In genomic region chr5:41869739-41870620, GRCh38 we compare ENCODE assay signal across 1 cellular context.
TF ChIP-seq lines count a peak whose summit lies in the region.

OXCT1 (minus strand) TSS chr5:41870425; CDS start chr5:41870358, 67 bp downstream.

TF ChIP-seq in HEK293, 187 proteins besides CTCF, POLR2A, EP300 and RAD21 (continued from another document):
- peak; percentile 61; the same call in 1 of the 2 replicates for TF ChIP-seq PBX3 (CRISPR knock-in tag; IDR thresholded peaks at IDR 0.05)
- peak; percentile 18; the same call in 1 of the 2 replicates for TF ChIP-seq REST (tag by site-specific recombination; IDR thresholded peaks at IDR 0.05)
- TF ChIP-seq, protein P1, sequence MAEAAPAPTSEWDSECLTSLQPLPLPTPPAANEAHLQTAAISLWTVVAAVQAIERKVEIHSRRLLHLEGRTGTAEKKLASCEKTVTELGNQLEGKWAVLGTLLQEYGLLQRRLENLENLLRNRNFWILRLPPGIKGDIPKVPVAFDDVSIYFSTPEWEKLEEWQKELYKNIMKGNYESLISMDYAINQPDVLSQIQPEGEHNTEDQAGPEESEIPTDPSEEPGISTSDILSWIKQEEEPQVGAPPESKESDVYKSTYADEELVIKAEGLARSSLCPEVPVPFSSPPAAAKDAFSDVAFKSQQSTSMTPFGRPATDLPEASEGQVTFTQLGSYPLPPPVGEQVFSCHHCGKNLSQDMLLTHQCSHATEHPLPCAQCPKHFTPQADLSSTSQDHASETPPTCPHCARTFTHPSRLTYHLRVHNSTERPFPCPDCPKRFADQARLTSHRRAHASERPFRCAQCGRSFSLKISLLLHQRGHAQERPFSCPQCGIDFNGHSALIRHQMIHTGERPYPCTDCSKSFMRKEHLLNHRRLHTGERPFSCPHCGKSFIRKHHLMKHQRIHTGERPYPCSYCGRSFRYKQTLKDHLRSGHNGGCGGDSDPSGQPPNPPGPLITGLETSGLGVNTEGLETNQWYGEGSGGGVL (tag by site-specific recombination; IDR thresholded peaks at IDR 0.05): no peak
- TF ChIP-seq ZNF701 (tag by site-specific recombination; IDR thresholded peaks at IDR 0.05): no peak
- no peak for TF ChIP-seq ZNF292 (tag by site-specific recombination; IDR thresholded peaks at IDR 0.05; ENCODE audit: borderline replicate concordance, low read depth)
- no peak for TF ChIP-seq ZNF830 (tag by site-specific recombination; IDR thresholded peaks at IDR 0.05; ENCODE audit: low read depth)
- TF ChIP-seq ZNF394 (tag by site-specific recombination; IDR thresholded peaks at IDR 0.05; ENCODE audit: borderline replicate concordance): peak; percentile 69; the same call in 1 of the 2 replicates
- peak; percentile 87 for TF ChIP-seq KLF1 (tag by site-specific recombination; IDR thresholded peaks at IDR 0.05)
- peak; percentile 68 for TF ChIP-seq PATZ1 (tag by site-specific recombination; IDR thresholded peaks at IDR 0.05)
- TF ChIP-seq ZSCAN30 (tag by site-specific recombination; IDR thresholded peaks at IDR 0.05): peak; percentile 77; the same call in 1 of the 2 replicates
- peak; percentile 31; the same call in 1 of the 2 replicates for TF ChIP-seq ZNF549 (tag by site-specific recombination; IDR thresholded peaks at IDR 0.05)
- peak; percentile 87 for TF ChIP-seq ZNF2 (tag by site-specific recombination; IDR thresholded peaks at IDR 0.05)
- TF ChIP-seq ZNF692 (tag by site-specific recombination; IDR thresholded peaks at IDR 0.05): peak; percentile 44
- peak; percentile 89 for TF ChIP-seq YY1 (tag by site-specific recombination; IDR thresholded peaks at IDR 0.05)
- peak; percentile 73 for TF ChIP-seq ZNF341 (tag by site-specific recombination; IDR thresholded peaks at IDR 0.05; ENCODE audit: low read depth)
- no peak for TF ChIP-seq ZNF354C (tag by site-specific recombination; IDR thresholded peaks at IDR 0.05; ENCODE audit: borderline replicate concordance, low read depth)
- peak; percentile 69 for TF ChIP-seq ZNF121 (tag by site-specific recombination; IDR thresholded peaks at IDR 0.05)
- TF ChIP-seq ZFP37 (tag by site-specific recombination; IDR thresholded peaks at IDR 0.05): peak; percentile 96
- TF ChIP-seq ZNF596 (tag by site-specific recombination; IDR thresholded peaks at IDR 0.05): no peak
- peak; percentile 81 for TF ChIP-seq SP2 (tag by site-specific recombination; IDR thresholded peaks at IDR 0.05)
- no peak for TF ChIP-seq ZNF555 (tag by site-specific recombination; conservative IDR thresholded peaks at IDR 0.05)
- peak; percentile 98 for TF ChIP-seq KLF10 (tag by site-specific recombination; IDR thresholded peaks at IDR 0.05)
